ENCODE assay signal across 21 cellular contexts in the genomic region with DNA sequence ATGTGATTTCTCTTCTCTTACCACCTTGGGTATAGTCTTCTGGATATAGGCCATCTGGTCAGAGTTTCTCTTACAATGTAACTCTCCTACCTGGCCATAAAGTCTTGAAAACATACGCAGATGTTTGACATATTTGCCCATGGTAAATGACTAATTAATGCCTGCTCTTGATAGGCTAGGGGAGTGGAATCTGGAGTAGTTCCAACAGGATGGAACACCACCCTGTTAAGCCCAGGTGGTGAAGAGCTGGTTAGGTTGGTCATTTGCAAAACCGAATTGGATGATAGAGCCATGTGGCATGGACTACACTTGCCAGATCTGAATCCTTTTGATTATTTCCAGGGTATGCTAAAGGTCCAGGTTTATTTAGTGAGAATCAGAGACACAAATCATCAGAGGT. TPM values are rescaled to one million over a fixed set of nuclear protein-coding genes. Genes with fewer than 3 reads are reported as not detected.
DNase-seq lines count a peak whose midpoint lies in the region; ATAC-seq and TF ChIP-seq lines count a peak whose summit lies in the region.
"Had no signal": no experiment of that assay in that cellular context is flagged by ENCODE, and none has a peak within 500 bp of the region (broad histone marks: within the 10 kb centered on the region; RNA-seq: fewer than 3 reads in every experiment).

No MANE protein-coding gene starts in this region.

- TF ChIP-seq CTCF in epithelial cell of esophagus (IDR thresholded peaks at IDR 0.05; ENCODE audit: insufficient read depth, low read depth, low read length, missing control alignments) (no peak), mucosa of descending colon (IDR thresholded peaks at IDR 0.05) (no peak)

- ATAC-seq in mucosa of descending colon (peak; percentile 70), GM18858 (IDR thresholded peaks at IDR 0.05; ENCODE audit: unreplicated experiment) (no peak)
- ATAC-seq: T-helper 17 cell had no signal

- intact Hi-C loops in mucosa of descending colon (cut with DNase I, micrococcal nuclease): no loop called here

- H3K4me1 ChIP-seq in mucosa of descending colon (ENCODE audit: low read depth): no peaks in the 10 kb centered on the region
- H3K4me1 ChIP-seq: BLaER1 had no signal

- no peaks in the 10 kb centered on the region for H3K9me3 ChIP-seq in mucosa of descending colon
- H3K9me3 ChIP-seq: BLaER1 had no signal

- DNase-seq in HT-29 (ENCODE audit: low spot score): peak; percentile 60
- peak; percentile 91 to 98 for DNase-seq in NCI-H524 (lab: John Stamatoyannopoulos, UW)
- peak; percentile 91 for DNase-seq in epithelial cell of esophagus (ENCODE audit: low read depth)
- DNase-seq in mucosa of descending colon: no peak
- DNase-seq in NK-92 treated with Interleukin-12 subunit alpha and Interleukin-12 subunit beta, amount 100 ng/mL, for 24 hours (lab: John Stamatoyannopoulos, UW): no peak
- DNase-seq in amygdala (lab: John Stamatoyannopoulos, UW): no peak
- DNase-seq: ACHN, EL, H9, HFFc6, IMR-90, MV-4-11, NCI-H1417, NCI-H1694 treated with DMSO at 0.1 percent for 48 hours, NCI-H2081 treated with DMSO at 0.1 percent for 48 hours, SHP77 treated with DMSO at 0.1 percent for 48 hours, SW 1271, T-helper 17 cell had no signal

- no peaks in the 10 kb centered on the region for H3K36me3 ChIP-seq in mucosa of descending colon (ENCODE audit: low read depth)

- H3K4me3 ChIP-seq in epithelial cell of esophagus (ENCODE audit: low read length) (no peak overlapping the region), mucosa of descending colon (no peak overlapping the region)
- H3K4me3 ChIP-seq: BLaER1, SK-N-MC had no signal

RNA-seq across cellular contexts. Expression of gene HADHB, which starts 36.5 kb away (rescaled TPM):
- total RNA-seq in HT-29 (2014; rRNA removed; shearing (Covaris generic)): 25.2 and 26.6 TPM in 2 replicates
- total RNA-seq in mucosa of descending colon: 100 to 1,000 TPM; 144 to 186 (median 149) TPM

RNA-seq across cellular contexts. Expression of gene HADHA, which starts 36.8 kb away (rescaled TPM):
- 56.2 and 58.9 TPM in 2 replicates for total RNA-seq in HT-29 (2014; rRNA removed; shearing (Covaris generic))
- 100 to 1,000 TPM; 185 to 252 (median 226) TPM for total RNA-seq in mucosa of descending colon

Comparison
In these comparisons a context has a peak if more than half of its experiments do, and no peak if none do; other contexts are left out.
1. DNase-seq: peak in HT-29 (single experiment), NCI-H524 (2 of 2) and epithelial cell of esophagus (single experiment); none in mucosa of descending colon (0 of 3), NK-92 treated with Interleukin-12 subunit alpha and Interleukin-12 subunit beta, amount 100 ng/mL, for 24 hours (single experiment) and amygdala (0 of 56).